1 cellular context compared by ENCODE assay signal in genomic region chr19:42176990-42177685, GRCh38.
TF ChIP-seq lines count a peak whose summit lies in the region.

No MANE protein-coding gene starts in this region.

TF ChIP-seq in K562, 482 proteins besides CTCF, POLR2A, EP300 and RAD21 (continued from another document and continues in another):
- TF ChIP-seq MITF (IDR thresholded peaks at IDR 0.05) (no peak), USF2 (CRISPR knock-in tag; IDR thresholded peaks at IDR 0.05) (no peak), ZNF512 (tag; IDR thresholded peaks at IDR 0.05) (no peak), HDAC3 (IDR thresholded peaks at IDR 0.05; ENCODE audit: borderline replicate concordance, partially characterized antibody) (no peak), DPF2 (IDR thresholded peaks at IDR 0.05) (no peak), RFX1 (IDR thresholded peaks at IDR 0.05) (peak; percentile 71), MTF1 (CRISPR knock-in tag; IDR thresholded peaks at IDR 0.05; ENCODE audit: borderline replicate concordance) (no peak), ZBTB34 (CRISPR knock-in tag; IDR thresholded peaks at IDR 0.05) (no peak), REST (CRISPR knock-in tag; IDR thresholded peaks at IDR 0.05; ENCODE audit: low read depth) (no peak), LEF1 (IDR thresholded peaks at IDR 0.05) (no peak), SUPT5H (IDR thresholded peaks at IDR 0.05) (no peak), GTF3C2 (IDR thresholded peaks at IDR 0.05; ENCODE audit: borderline replicate concordance, extremely low read depth, insufficient read length) (no peak), RFX7 (CRISPR knock-in tag; IDR thresholded peaks at IDR 0.05) (no peak), SIN3B (IDR thresholded peaks at IDR 0.05; ENCODE audit: low read depth) (no peak), MTA2 (IDR thresholded peaks at IDR 0.05; ENCODE audit: low read depth) (no peak), ZNF609 (CRISPR knock-in tag; IDR thresholded peaks at IDR 0.05; ENCODE audit: borderline replicate concordance) (no peak), ZBTB17 (CRISPR knock-in tag; IDR thresholded peaks at IDR 0.05) (no peak), TBL1XR1 (IDR thresholded peaks at IDR 0.05; ENCODE audit: low read length in 2 of 2) (no peak), ZNF586 (CRISPR knock-in tag; conservative IDR thresholded peaks at IDR 0.05) (no peak), FOXK2 (conservative IDR thresholded peaks at IDR 0.05 in 1 of 2, IDR thresholded peaks at IDR 0.05 in 1 of 2; ENCODE audit: low read depth in 2 of 2) (no peak), CREM (IDR thresholded peaks at IDR 0.05; ENCODE audit: low read depth) (peak; percentile 52; the same call in 1 of the 2 replicates), ZFPM2 (CRISPR knock-in tag; IDR thresholded peaks at IDR 0.05) (no peak), KDM4B (IDR thresholded peaks at IDR 0.05; ENCODE audit: borderline replicate concordance in 2 of 2, low read depth in 1 of 2) (no peak), ZBTB26 (CRISPR knock-in tag; IDR thresholded peaks at IDR 0.05) (no peak), PTTG1 (tag; IDR thresholded peaks at IDR 0.05; ENCODE audit: low read depth) (no peak), ZKSCAN1 (IDR thresholded peaks at IDR 0.05; ENCODE audit: low read depth, low read length) (no peak), ZFX (CRISPR knock-in tag; IDR thresholded peaks at IDR 0.05) (no peak), DIDO1 (tag; IDR thresholded peaks at IDR 0.05; ENCODE audit: low read depth) (no peak), ZBTB7A (IDR thresholded peaks at IDR 0.05; ENCODE audit: borderline replicate concordance, control insufficient read depth, low read depth, low read length) (no peak), ELF1 (tag; IDR thresholded peaks at IDR 0.05) (no peak), HNRNPH1 (optimal IDR thresholded peaks at IDR 0.05; ENCODE audit: low read depth, low read length) (no peak), CTBP1 (IDR thresholded peaks at IDR 0.05; ENCODE audit: borderline replicate concordance) (peak; percentile 61), ZNF668 (CRISPR knock-in tag; IDR thresholded peaks at IDR 0.05) (no peak), MTA3 (IDR thresholded peaks at IDR 0.05; ENCODE audit: borderline replicate concordance) (no peak), NFYB (IDR thresholded peaks at IDR 0.05; ENCODE audit: extremely low read depth, insufficient read length) (no peak), NRF1 (conservative IDR thresholded peaks at IDR 0.05 in 1 of 2, IDR thresholded peaks at IDR 0.05 in 1 of 2) (peak in 1 of 2 experiments; percentile 43; a peak in 2 of 4 replicates), FUS (optimal IDR thresholded peaks at IDR 0.05; ENCODE audit: low read depth, low read length) (no peak), ZNF785 (CRISPR knock-in tag; IDR thresholded peaks at IDR 0.05) (no peak), TCF7 (IDR thresholded peaks at IDR 0.05; ENCODE audit: borderline replicate concordance) (no peak), HNRNPL (IDR thresholded peaks at IDR 0.05; ENCODE audit: low read depth, low read length) (0 out of 2 replicates have a peak, but pooled peaks have one; percentile 23), E2F6 (IDR thresholded peaks at IDR 0.05; ENCODE audit: borderline replicate concordance in 1 of 2, extremely low read depth in 1 of 2, insufficient read depth in 1 of 2, insufficient read length in 1 of 2, low read depth in 1 of 2, low read length in 1 of 2, poor library complexity in 1 of 2, severe bottlenecking in 1 of 2) (peak in 1 of 2 experiments; percentile 12), PHF8 (IDR thresholded peaks at IDR 0.05; ENCODE audit: borderline replicate concordance, low read length) (no peak), MCM2 (IDR thresholded peaks at IDR 0.05; ENCODE audit: low read depth) (no peak), PCBP1 (IDR thresholded peaks at IDR 0.05; ENCODE audit: low read depth, low read length, poor library complexity, severe bottlenecking) (peak; percentile 76), GABPB1 (CRISPR knock-in tag; IDR thresholded peaks at IDR 0.05) (no peak), NCOA6 (IDR thresholded peaks at IDR 0.05) (no peak), NFE2 (IDR thresholded peaks at IDR 0.05; ENCODE audit: low read depth) (no peak), CHCHD3 (CRISPR knock-in tag; IDR thresholded peaks at IDR 0.05) (no peak)
